ENCODE assay signal across 16 cellular contexts in the genomic region with DNA sequence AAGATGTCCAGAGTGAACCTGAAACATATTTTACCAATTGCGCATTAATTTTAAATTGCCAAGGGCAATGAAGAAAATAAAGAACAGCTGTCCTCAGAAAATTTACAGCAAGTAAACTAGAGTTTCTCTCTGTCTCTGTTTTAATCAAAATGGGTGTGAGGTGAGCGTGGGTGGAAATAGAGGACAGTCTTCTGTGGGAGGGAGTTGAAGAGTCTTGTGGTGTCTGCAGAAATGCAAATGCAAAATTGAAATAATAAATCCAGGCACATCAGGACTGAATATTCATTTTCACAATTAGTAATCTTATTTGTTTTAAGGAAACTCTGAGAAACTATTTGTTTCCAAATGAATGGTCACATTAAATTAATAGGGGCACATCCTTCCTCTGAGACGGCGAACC.
"Had no signal": no experiment of that assay in that cellular context is flagged by ENCODE, and none has a peak within 500 bp of the region (broad histone marks: within the 10 kb centered on the region; RNA-seq: fewer than 3 reads in every experiment).

No MANE protein-coding gene starts in this region.

- H3K4me3 Mint-ChIP-seq: activated CD8-positive, alpha-beta T cell treated with anti-CD3 and anti-CD28 coated beads, Interleukin-2, amount 10 ng/mL, durations not matched to agents 7 days and 5 days; activated naive CD4-positive, alpha-beta T cell treated with anti-CD3 and anti-CD28 coated beads for 36 hours; immature natural killer cell; type B pancreatic cell had no signal

- FAIRE-seq: endometrium had no signal

- DNase-seq: activated CD4-positive, alpha-beta T cell treated with anti-CD3 and anti-CD28 coated beads for 4 hours; activated CD8-positive, alpha-beta T cell treated with anti-CD3 and anti-CD28 coated beads, Interleukin-2, amount 10 ng/mL, durations not matched to agents 7 days and 5 days; activated naive CD4-positive, alpha-beta T cell treated with anti-CD3 and anti-CD28 coated beads for 36 hours; glutamatergic neuron; immature natural killer cell; left cardiac atrium; midbrain; retina; stimulated activated CD4-positive, alpha-beta T cell treated with anti-CD3 and anti-CD28 coated beads, Interleukin-4, amount 100 ng/mL, for 1 hour; stimulated activated CD8-positive, alpha-beta memory T cell treated with anti-CD3 and anti-CD28 coated beads, Interleukin-4, amount 100 ng/mL, for 48 hours; stimulated activated naive CD8-positive, alpha-beta T cell treated with anti-CD3 and anti-CD28 coated beads, Interleukin-15, Interleukin-2, amounts not matched to agents 100 U/mL and 50 U/mL, for 24 hours; WERI-Rb-1 had no signal

- H3K27me3 Mint-ChIP-seq: type B pancreatic cell had no signal

- H3K27ac Mint-ChIP-seq: activated CD8-positive, alpha-beta T cell treated with anti-CD3 and anti-CD28 coated beads, Interleukin-2, amount 10 ng/mL, durations not matched to agents 7 days and 5 days; activated naive CD4-positive, alpha-beta T cell treated with anti-CD3 and anti-CD28 coated beads for 36 hours; type B pancreatic cell had no signal

- H3K9me3 ChIP-seq: suprapubic skin had no signal

- ATAC-seq: activated CD8-positive, alpha-beta T cell treated with anti-CD3 and anti-CD28 coated beads, Interleukin-2, amount 10 ng/mL, durations not matched to agents 7 days and 5 days; esophagus mucosa; left cardiac atrium; stimulated activated naive CD8-positive, alpha-beta T cell treated with anti-CD3 and anti-CD28 coated beads, Interleukin-15, Interleukin-2, amounts not matched to agents 100 U/mL and 50 U/mL, for 24 hours had no signal
